Comparison of ENCODE assay signal across 8 cellular contexts in the genomic region with DNA sequence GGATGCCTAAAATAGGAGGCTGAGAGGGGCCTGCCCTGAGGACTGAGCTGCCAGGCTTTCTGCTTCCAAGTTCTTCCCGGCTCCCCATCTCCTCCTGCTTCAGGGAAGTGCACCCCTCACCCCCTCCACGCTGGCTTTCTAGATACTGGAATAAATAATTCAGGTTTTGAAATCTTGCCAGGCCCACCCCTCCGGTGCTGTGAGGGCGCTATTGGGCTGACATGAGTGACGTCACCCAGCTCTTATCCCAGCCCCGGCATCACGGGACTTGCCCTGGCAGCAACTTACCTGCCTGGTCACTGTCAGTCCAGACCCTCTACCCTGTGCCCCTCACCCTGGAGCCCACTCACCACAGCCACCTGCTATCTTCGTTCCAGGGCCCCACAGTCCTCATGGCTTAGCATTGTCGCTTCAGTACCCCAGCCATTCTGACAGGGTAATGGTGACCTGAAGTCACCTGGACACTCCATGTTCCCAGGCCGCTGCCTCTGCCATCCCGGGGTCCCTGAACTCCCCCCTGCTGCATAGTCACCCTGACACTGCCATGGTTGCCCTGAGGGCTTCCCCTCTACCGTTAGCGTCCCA. TPM values are rescaled to one million over a fixed set of nuclear protein-coding genes. Genes with fewer than 3 reads are reported as not detected.
DNase-seq lines count a peak whose midpoint lies in the region; ATAC-seq and TF ChIP-seq lines count a peak whose summit lies in the region.

No MANE protein-coding gene starts in this region.

- peaks cover 1 to 4% of the 10 kb centered on the region in 2 donors for H3K27me3 Mint-ChIP-seq in CD4-positive, alpha-beta memory T cell
- H3K27me3 Mint-ChIP-seq in activated T-cell treated with anti-CD3 and anti-CD28 coated beads, Interleukin-2, amount 50 U/mL, for 4 hours (ENCODE audit: low read depth): no peaks in the 10 kb centered on the region
- H3K27me3 Mint-ChIP-seq in naive thymus-derived CD8-positive, alpha-beta T cell: peaks cover 0 to 7% (median 3%) of the 10 kb centered on the region in 5 donors

- H3K9me3 ChIP-seq in CD4-positive, alpha-beta memory T cell (ENCODE audit: control insufficient read depth in 1 of 2, low read length in 2 of 2): no peaks in the 10 kb centered on the region
- no peaks in the 10 kb centered on the region for H3K9me3 ChIP-seq in Loucy (ENCODE audit: insufficient read depth, low read depth, low read length)

- H3K27ac Mint-ChIP-seq in CD4-positive, alpha-beta memory T cell: peak overlapping the region; percentile 31 to 97 (median 94)
- peak overlapping the region in 9 of 10 donors; percentile 19 to 95 (median 89) for H3K27ac Mint-ChIP-seq in naive thymus-derived CD8-positive, alpha-beta T cell

- peak overlapping the region; percentile 79 to 93 (median 84) for H3K4me3 Mint-ChIP-seq in CD4-positive, alpha-beta memory T cell
- peak overlapping the region; percentile 82 for H3K4me3 Mint-ChIP-seq in activated T-cell treated with anti-CD3 and anti-CD28 coated beads, Interleukin-2, amount 50 U/mL, for 4 hours
- peak overlapping the region; percentile 77 to 94 (median 88) for H3K4me3 Mint-ChIP-seq in naive thymus-derived CD8-positive, alpha-beta T cell

- no peak overlapping the region for H3K9ac ChIP-seq in Loucy (ENCODE audit: low read depth, low read length, poor library complexity, severe bottlenecking)

- no peaks in the 10 kb centered on the region for H3K27me3 ChIP-seq in CD4-positive, alpha-beta memory T cell (ENCODE audit: insufficient read depth, low read length)
- no peaks in the 10 kb centered on the region for H3K27me3 ChIP-seq in Loucy (ENCODE audit: insufficient read depth, low read length, poor library complexity, severe bottlenecking)

- POLR2A ChIA-PET in CD4-positive, alpha-beta memory T cell (lab: Charles Lee; ENCODE audit: partially characterized antibody): interaction anchor here (0.6 to 1.3 kb wide), 7 partner anchors 26 to 271 kb away, joined by 3 to 5 read pairs (median 3); a partner anchor contains a TSS
- POLR2A ChIA-PET in naive thymus-derived CD8-positive, alpha-beta T cell (lab: Charles Lee): interaction anchor here (0.5 to 1.2 kb wide), 6 partner anchors 37 to 253 kb away, joined by 3 read pairs; no protein-coding TSS in a partner anchor

- no peaks in the 10 kb centered on the region for H3F3A ChIP-seq in Loucy (ENCODE audit: low read depth)

- no peak overlapping the region for H2AFZ ChIP-seq in Loucy (ENCODE audit: low read length)

- no peak overlapping the region for H3K27ac ChIP-seq in CD4-positive, alpha-beta memory T cell (ENCODE audit: low read depth, low read length)

- H3K36me3 Mint-ChIP-seq in CD4-positive, alpha-beta memory T cell: no peaks in the 10 kb centered on the region
- no peaks in the 10 kb centered on the region for H3K36me3 Mint-ChIP-seq in activated T-cell treated with anti-CD3 and anti-CD28 coated beads, Interleukin-2, amount 50 U/mL, for 4 hours (ENCODE audit: insufficient read depth)
- no peaks in the 10 kb centered on the region for H3K36me3 Mint-ChIP-seq in naive thymus-derived CD8-positive, alpha-beta T cell

- H3K4me1 ChIP-seq in CD4-positive, alpha-beta memory T cell (ENCODE audit: insufficient read depth, low read length): peaks cover 26% of the 10 kb centered on the region
- H3K4me1 ChIP-seq in Loucy (ENCODE audit: insufficient read depth, low read length, poor library complexity, severe bottlenecking): peaks cover 11% of the 10 kb centered on the region

- H3K9me3 Mint-ChIP-seq in CD4-positive, alpha-beta memory T cell: peaks cover 0 to 1% (median 0%) of the 10 kb centered on the region in 8 donors
- H3K9me3 Mint-ChIP-seq in activated T-cell treated with anti-CD3 and anti-CD28 coated beads, Interleukin-2, amount 50 U/mL, for 4 hours: no peaks in the 10 kb centered on the region
- no peaks in the 10 kb centered on the region for H3K9me3 Mint-ChIP-seq in naive thymus-derived CD8-positive, alpha-beta T cell

- ATAC-seq in activated T-cell treated with anti-CD3 and anti-CD28 coated beads, Interleukin-2, amount 50 U/mL, for 4 hours: no peak
- ATAC-seq in naive thymus-derived CD8-positive, alpha-beta T cell: no peak
- no peak for ATAC-seq in GM18867 (IDR thresholded peaks at IDR 0.05; ENCODE audit: unreplicated experiment)
- no peak for ATAC-seq in GM21619 (IDR thresholded peaks at IDR 0.05; ENCODE audit: unreplicated experiment)
- no peak for ATAC-seq in HG03039 (IDR thresholded peaks at IDR 0.05; ENCODE audit: unreplicated experiment)

- intact Hi-C loops in CD4-positive, alpha-beta memory T cell (cut with micrococcal nuclease): loop anchor here (1.0 to 2.0 kb wide), 3 partner anchors 215 to 289 kb away; no protein-coding TSS in a partner anchor

- no peaks in the 10 kb centered on the region for H3K79me2 ChIP-seq in Loucy (ENCODE audit: insufficient read depth, low read length)

- H3K9me2 ChIP-seq in Loucy (replicated peaks; ENCODE audit: low read depth, low read length): no peaks in the 10 kb centered on the region

- peak overlapping the region in 1 of 2 donors; percentile 68 for H3K4me3 ChIP-seq in CD4-positive, alpha-beta memory T cell (ENCODE audit: low read length in 2 of 2)
- peak overlapping the region; percentile 72 for H3K4me3 ChIP-seq in Loucy (ENCODE audit: low read length, poor library complexity, severe bottlenecking)
- H3K4me3 ChIP-seq in fibroblast of pulmonary artery (replicated peaks; ENCODE audit: low read depth, low read length): peak overlapping the region; percentile 49

- TF ChIP-seq CTCF in Loucy (conservative IDR thresholded peaks at IDR 0.05; ENCODE audit: low read length) (no peak), fibroblast of pulmonary artery (IDR thresholded peaks at IDR 0.05; ENCODE audit: low read length, missing control alignments) (peak; percentile 2)

- H3K36me3 ChIP-seq in CD4-positive, alpha-beta memory T cell (ENCODE audit: insufficient read depth, low read length): no peaks in the 10 kb centered on the region
- no peaks in the 10 kb centered on the region for H3K36me3 ChIP-seq in Loucy (ENCODE audit: insufficient read depth, low read length)

- CTCF ChIA-PET in CD4-positive, alpha-beta memory T cell (lab: Charles Lee; ENCODE audit: partially characterized antibody): interaction anchor here (0.6 to 12.1 kb wide), 12 partner anchors 29 to 278 kb away, joined by 3 to 325 read pairs (median 6); no protein-coding TSS in a partner anchor

- DNase-seq in CD4-positive, alpha-beta memory T cell: peak in 1 of 5 donors; percentile 55
- peak; percentile 22 for DNase-seq in activated T-cell treated with anti-CD3 and anti-CD28 coated beads, Interleukin-2, amount 50 U/mL, for 4 hours
- DNase-seq in fibroblast of pulmonary artery (ENCODE audit: low read depth): peak; percentile 59
- peak in 3 of 10 donors; percentile 21 to 28 (median 26) for DNase-seq in naive thymus-derived CD8-positive, alpha-beta T cell

- H3K4me2 ChIP-seq in Loucy (ENCODE audit: low read depth, low read length, poor library complexity, severe bottlenecking): peak overlapping the region; percentile 89

- H4K20me1 ChIP-seq in Loucy (ENCODE audit: insufficient read depth, low read length, poor library complexity, severe bottlenecking): no peaks in the 10 kb centered on the region

- H3K4me1 Mint-ChIP-seq in CD4-positive, alpha-beta memory T cell: peaks cover 11 to 30% (median 17%) of the 10 kb centered on the region in 4 donors
- H3K4me1 Mint-ChIP-seq in activated T-cell treated with anti-CD3 and anti-CD28 coated beads, Interleukin-2, amount 50 U/mL, for 4 hours (ENCODE audit: low read depth): peaks cover 17% of the 10 kb centered on the region
- peaks cover 18 to 30% (median 23%) of the 10 kb centered on the region in 4 donors for H3K4me1 Mint-ChIP-seq in naive thymus-derived CD8-positive, alpha-beta T cell

RNA-seq across cellular contexts. Expression of a gene that starts 0.8 kb away (rescaled TPM):
- not detected for total RNA-seq in CD4-positive, alpha-beta memory T cell
- polyA plus RNA-seq in CD4-positive, alpha-beta memory T cell: not detected
- 1 to 10 TPM; 2.7 to 4.9 (median 3.4) TPM for total RNA-seq in activated T-cell treated with anti-CD3 and anti-CD28 coated beads, Interleukin-2, amount 50 U/mL, for 4 hours
- total RNA-seq in naive thymus-derived CD8-positive, alpha-beta T cell: not detected
- polyA plus RNA-seq in naive thymus-derived CD8-positive, alpha-beta T cell: under 1 TPM in 2 of 3 donors, not detected in 1; 0.10 to 0.28 TPM

RNA-seq across cellular contexts. Expression of a gene that starts 8.5 kb away (rescaled TPM):
- not detected for total RNA-seq in CD4-positive, alpha-beta memory T cell
- under 1 TPM in 1 of 2 donors, not detected in 1; 0.22 TPM for polyA plus RNA-seq in CD4-positive, alpha-beta memory T cell
- not detected for total RNA-seq in activated T-cell treated with anti-CD3 and anti-CD28 coated beads, Interleukin-2, amount 50 U/mL, for 4 hours
- total RNA-seq in naive thymus-derived CD8-positive, alpha-beta T cell: not detected
- under 1 TPM in 1 of 3 donors, not detected in 2; 0.17 TPM for polyA plus RNA-seq in naive thymus-derived CD8-positive, alpha-beta T cell

RNA-seq across cellular contexts. Expression of a gene that starts 17.0 kb away (rescaled TPM):
- total RNA-seq in CD4-positive, alpha-beta memory T cell: not detected
- polyA plus RNA-seq in CD4-positive, alpha-beta memory T cell: not detected
- total RNA-seq in activated T-cell treated with anti-CD3 and anti-CD28 coated beads, Interleukin-2, amount 50 U/mL, for 4 hours: under 1 TPM in 2 of 3 donors, not detected in 1; 0.33 to 0.34 TPM
- not detected for total RNA-seq in naive thymus-derived CD8-positive, alpha-beta T cell
- polyA plus RNA-seq in naive thymus-derived CD8-positive, alpha-beta T cell: not detected

RNA-seq across cellular contexts. Expression of a gene that starts 24.8 kb away (rescaled TPM):
- 10 to 100 TPM in 1 of 2 experiments, 1 to 10 TPM in 1; 8.8 to 11.7 TPM for total RNA-seq in CD4-positive, alpha-beta memory T cell
- 1 to 10 TPM; 4.5 to 8.1 TPM for polyA plus RNA-seq in CD4-positive, alpha-beta memory T cell
- 1 to 10 TPM; 3.1 to 4.8 (median 3.5) TPM for total RNA-seq in activated T-cell treated with anti-CD3 and anti-CD28 coated beads, Interleukin-2, amount 50 U/mL, for 4 hours
- total RNA-seq in naive thymus-derived CD8-positive, alpha-beta T cell: 10 to 100 TPM; 10.1 to 11.6 TPM
- polyA plus RNA-seq in naive thymus-derived CD8-positive, alpha-beta T cell: 1 to 10 TPM; 1.7 to 6.0 (median 3.0) TPM

RNA-seq across cellular contexts. Expression of a gene that starts 49.8 kb away (rescaled TPM):
- 100 to 1,000 TPM; 146 to 158 TPM for total RNA-seq in CD4-positive, alpha-beta memory T cell
- polyA plus RNA-seq in CD4-positive, alpha-beta memory T cell: 100 to 1,000 TPM in 1 of 2 donors, 10 to 100 TPM in 1; 99.7 to 141 TPM
- total RNA-seq in activated T-cell treated with anti-CD3 and anti-CD28 coated beads, Interleukin-2, amount 50 U/mL, for 4 hours: 1 to 10 TPM; 5.9 to 6.8 (median 6.3) TPM
- total RNA-seq in naive thymus-derived CD8-positive, alpha-beta T cell: 100 to 1,000 TPM; 125 to 135 TPM
- polyA plus RNA-seq in naive thymus-derived CD8-positive, alpha-beta T cell: 10 to 100 TPM; 74.4 to 92.3 (median 91.9) TPM
